12 cellular contexts compared by ENCODE assay signal in the genomic region with DNA sequence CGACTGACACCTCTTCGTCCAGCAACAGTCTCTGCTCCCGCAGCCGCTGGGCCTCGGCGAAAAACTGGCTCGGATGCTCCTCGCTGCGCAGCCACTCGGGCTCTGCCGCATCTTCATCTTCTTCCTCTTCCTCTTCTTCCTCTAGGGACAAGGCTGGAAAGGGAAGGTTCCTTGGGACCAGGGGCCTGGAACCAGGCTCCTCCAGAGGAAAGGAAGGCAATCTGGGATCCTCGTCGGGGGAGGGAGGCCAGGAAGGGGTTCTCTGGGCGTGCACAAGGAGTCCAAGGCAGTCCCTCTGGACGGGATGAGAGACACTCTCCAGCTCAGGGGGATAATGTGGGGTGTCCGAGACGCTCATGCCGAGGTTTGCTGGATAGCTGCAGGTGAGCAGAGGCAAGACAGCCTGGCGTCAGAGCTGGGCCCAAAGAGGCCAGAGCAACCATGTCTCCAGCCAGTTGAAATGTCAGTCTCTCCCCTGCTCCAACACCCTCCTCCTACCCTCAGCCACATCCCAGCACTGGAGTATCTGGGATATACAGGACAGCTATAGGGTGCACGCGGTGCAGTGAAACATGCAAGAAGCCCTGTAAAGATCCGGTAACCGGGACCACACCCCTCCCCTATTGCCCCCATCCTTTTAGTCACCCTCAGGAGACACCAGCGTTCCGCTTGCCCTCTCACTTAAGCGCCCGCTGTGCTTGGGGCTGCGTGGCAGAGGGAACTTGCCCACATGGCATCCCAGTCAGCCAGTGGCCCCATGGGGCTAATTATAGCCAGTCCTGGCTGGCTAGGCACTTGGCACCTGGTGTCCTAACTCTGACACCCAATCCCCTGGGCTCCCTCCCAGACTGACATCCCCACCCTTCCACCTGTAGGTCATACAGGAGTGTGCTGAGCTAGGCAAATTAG. TPM values are rescaled to one million over a fixed set of nuclear protein-coding genes. Genes with fewer than 3 reads are reported as not detected.
DNase-seq lines count a peak whose midpoint lies in the region; TF ChIP-seq lines count a peak whose summit lies in the region.
"Had no signal": no experiment of that assay in that cellular context is flagged by ENCODE, and none has a peak within 500 bp of the region (broad histone marks: within the 10 kb centered on the region; RNA-seq: fewer than 3 reads in every experiment).

A gene with protein sequence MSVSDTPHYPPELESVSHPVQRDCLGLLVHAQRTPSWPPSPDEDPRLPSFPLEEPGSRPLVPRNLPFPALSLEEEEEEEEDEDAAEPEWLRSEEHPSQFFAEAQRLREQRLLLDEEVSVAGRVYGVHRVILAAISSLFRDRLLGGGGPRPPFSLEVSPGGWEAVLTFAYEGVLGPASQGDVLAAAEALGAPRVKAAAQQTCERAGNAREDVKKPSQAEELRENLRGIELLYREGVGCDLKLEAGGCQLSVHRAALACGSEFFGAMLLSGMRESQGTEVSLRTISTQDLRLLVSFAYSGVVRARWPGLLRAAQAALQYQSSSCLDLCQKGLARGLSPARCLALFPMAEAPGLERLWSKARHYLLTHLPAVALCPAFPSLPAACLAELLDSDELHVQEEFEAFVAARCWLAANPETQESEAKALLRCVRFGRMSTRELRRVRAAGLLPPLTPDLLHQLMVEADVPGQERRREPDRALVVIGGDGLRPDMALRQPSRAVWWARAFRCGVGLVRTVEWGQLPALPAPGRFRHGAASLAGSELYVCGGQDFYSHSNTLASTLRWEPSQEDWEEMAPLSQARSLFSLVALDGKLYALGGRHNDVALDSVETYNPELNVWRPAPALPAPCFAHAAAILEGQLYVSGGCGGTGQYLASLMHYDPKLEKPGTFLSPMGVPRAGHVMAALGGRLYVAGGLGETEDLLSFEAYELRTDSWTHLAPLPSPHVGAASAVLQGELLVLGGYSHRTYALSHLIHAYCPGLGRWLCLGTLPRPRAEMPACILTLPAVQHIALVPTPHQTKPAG (minus strand): TSS at position 713 of the 909 bp plus-strand sequence. CDS start 355 bp downstream, at position 358.

- no peaks in the 10 kb centered on the region for H3K9me3 Mint-ChIP-seq in HFFc6
- H3K9me3 Mint-ChIP-seq: activated CD4-positive, alpha-beta T cell treated with anti-CD3 and anti-CD28 coated beads, Interleukin-2, amount 10 ng/mL, durations not matched to agents 24 days and 14 days had no signal

- no peak for TF ChIP-seq CTCF in HFFc6 (IDR thresholded peaks at IDR 0.05)
- TF ChIP-seq CTCF in kidney epithelial cell (IDR thresholded peaks at IDR 0.05; ENCODE audit: insufficient read depth, low read length, poor library complexity, severe bottlenecking), result no peak
- TF ChIP-seq CTCF in stomach (IDR thresholded peaks at IDR 0.05), result no peak

- H3K27me3 Mint-ChIP-seq in HFFc6 (ENCODE audit: insufficient read depth), result peaks cover 10% of the 10 kb centered on the region
- H3K27me3 Mint-ChIP-seq: activated CD4-positive, alpha-beta T cell treated with anti-CD3 and anti-CD28 coated beads, Interleukin-2, amount 10 ng/mL, durations not matched to agents 24 days and 14 days had no signal

- WGBS in stomach, 5 donors, result 58 to 71% (median 66%) methylated on average over 21 to 28 of the region's 28 CpGs

- peaks cover 8% of the 10 kb centered on the region for H3K27me3 ChIP-seq in kidney epithelial cell (ENCODE audit: control insufficient read depth, insufficient read depth, low read length)
- H3K27me3 ChIP-seq in stomach, result peaks cover 0 to 22% (median 0%) of the 10 kb centered on the region in 3 donors

- no peak for DNase-seq in HFFc6
- peak in 1 of 61 donors; percentile 11 for DNase-seq in caudate nucleus (lab: John Stamatoyannopoulos, UW)
- DNase-seq in kidney epithelial cell (ENCODE audit: low read depth), result no peak
- no peak for DNase-seq in stomach
- DNase-seq in kidney tubule cell (ENCODE audit: low spot score), result no peak
- no peak for DNase-seq in T1000 (lab: John Stamatoyannopoulos, UW)
- no peak for DNase-seq in iPS-NIHi7 (ENCODE audit: extremely low spot score)
- no peak for DNase-seq in mesenteric fat pad (ENCODE audit: low spot score)
- DNase-seq: activated CD4-positive, alpha-beta T cell treated with anti-CD3 and anti-CD28 coated beads, Interleukin-2, amount 10 ng/mL, durations not matched to agents 24 days and 14 days; activated naive CD4-positive, alpha-beta T cell treated with Interleukin-2 at 50 U/mL for 16 hours; NCI-H2227 treated with DMSO at 0.1 percent for 48 hours had no signal

- no peaks in the 10 kb centered on the region for H3K9me3 ChIP-seq in stomach

- peaks cover 19% of the 10 kb centered on the region for H3K4me1 Mint-ChIP-seq in HFFc6 (ENCODE audit: low read depth)

- no peak for TF ChIP-seq EP300 in stomach (IDR thresholded peaks at IDR 0.05)

- H3K4me3 Mint-ChIP-seq in HFFc6, result peak within 1 kb of the TSS; percentile 67
- H3K4me3 Mint-ChIP-seq: activated CD4-positive, alpha-beta T cell treated with anti-CD3 and anti-CD28 coated beads, Interleukin-2, amount 10 ng/mL, durations not matched to agents 24 days and 14 days had no signal

- H3K36me3 ChIP-seq in kidney epithelial cell (ENCODE audit: control insufficient read depth, insufficient read depth, low read length) (no peaks in the 10 kb centered on the region), stomach (no peaks in the 10 kb centered on the region)

- no peak for TF ChIP-seq POLR2A in stomach (IDR thresholded peaks at IDR 0.05)

- H3K4me3 ChIP-seq in kidney epithelial cell (ENCODE audit: low read depth, low read length), result peak within 1 kb of the TSS; percentile 16
- peak within 1 kb of the TSS; percentile 22 to 31 (median 25) for H3K4me3 ChIP-seq in stomach
- H3K4me3 ChIP-seq: SK-N-MC had no signal

- no peaks in the 10 kb centered on the region for H3K36me3 Mint-ChIP-seq in HFFc6 (ENCODE audit: low read depth)

- H3K27ac ChIP-seq in caudate nucleus (ENCODE audit: low read depth, low read length), result peak within 1 kb of the TSS; percentile 87
- H3K27ac ChIP-seq in stomach, result peak within 1 kb of the TSS in 4 of 5 donors; percentile 1 to 76 (median 46)
- H3K27ac ChIP-seq: SK-N-MC had no signal

- H3K27ac Mint-ChIP-seq in HFFc6, result no peak within 1 kb of the TSS
- H3K27ac Mint-ChIP-seq: activated CD4-positive, alpha-beta T cell treated with anti-CD3 and anti-CD28 coated beads, Interleukin-2, amount 10 ng/mL, durations not matched to agents 24 days and 14 days had no signal

- intact Hi-C loops in stomach (cut with DNase I; ENCODE audit: low total_unique reads), result no loop called here

- peaks cover 2 to 17% (median 6%) of the 10 kb centered on the region in 4 donors for H3K4me1 ChIP-seq in stomach

RNA-seq across cellular contexts. Expression of the gene that starts here (rescaled TPM):
- under 1 TPM in 1 of 6 experiments, not detected in 5; 0.05 TPM for total RNA-seq in HFFc6 (2021; fragmentation: NEBNext Ultra II Directional; extraction: Animal tissue kit (Norgen Biotek cat#: 25700))
- total RNA-seq in kidney epithelial cell, result 0.08 TPM in 1 of 2 replicates, not detected in the other
- total RNA-seq in stomach, result 1 to 10 TPM in 1 of 5 donors, under 1 TPM in 2, not detected in 2; under 0.01 to 4.3 (median 0.37) TPM
- under 1 TPM in 2 of 3 donors, not detected in 1; 0.05 to 0.06 TPM for polyA plus RNA-seq in stomach
- total RNA-seq in mesenteric fat pad, result 0.35 TPM
